1 cellular context compared by ENCODE assay signal in the genomic region with DNA sequence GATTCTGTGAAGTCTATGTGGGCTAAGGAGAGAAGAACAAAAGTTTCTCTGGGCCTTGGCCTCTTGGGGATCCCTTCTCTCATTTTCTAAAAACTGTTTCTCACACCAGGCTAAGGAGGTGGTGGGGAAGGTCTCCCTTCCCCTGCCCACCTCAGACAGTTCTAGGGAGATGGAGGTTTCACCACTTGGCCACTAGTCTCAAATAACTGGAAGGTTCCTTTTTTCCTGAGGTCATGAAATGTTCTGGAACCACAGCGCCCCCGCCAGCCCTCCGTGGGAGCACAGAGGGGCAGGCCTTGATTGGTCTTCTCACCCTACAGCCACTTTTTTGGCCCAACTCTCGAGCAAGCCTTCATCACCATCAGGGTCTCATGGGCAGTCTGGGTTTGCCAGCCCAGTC.
TF ChIP-seq lines count a peak whose summit lies in the region.

No MANE protein-coding gene starts in this region.

TF ChIP-seq in A549, 52 proteins besides CTCF, POLR2A, EP300 and RAD21 (continued from another document):
- TF ChIP-seq, protein P1, sequence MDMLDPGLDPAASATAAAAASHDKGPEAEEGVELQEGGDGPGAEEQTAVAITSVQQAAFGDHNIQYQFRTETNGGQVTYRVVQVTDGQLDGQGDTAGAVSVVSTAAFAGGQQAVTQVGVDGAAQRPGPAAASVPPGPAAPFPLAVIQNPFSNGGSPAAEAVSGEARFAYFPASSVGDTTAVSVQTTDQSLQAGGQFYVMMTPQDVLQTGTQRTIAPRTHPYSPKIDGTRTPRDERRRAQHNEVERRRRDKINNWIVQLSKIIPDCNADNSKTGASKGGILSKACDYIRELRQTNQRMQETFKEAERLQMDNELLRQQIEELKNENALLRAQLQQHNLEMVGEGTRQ (IDR thresholded peaks at IDR 0.05): no peak
